8 cellular contexts compared by ENCODE assay signal in the genomic region with DNA sequence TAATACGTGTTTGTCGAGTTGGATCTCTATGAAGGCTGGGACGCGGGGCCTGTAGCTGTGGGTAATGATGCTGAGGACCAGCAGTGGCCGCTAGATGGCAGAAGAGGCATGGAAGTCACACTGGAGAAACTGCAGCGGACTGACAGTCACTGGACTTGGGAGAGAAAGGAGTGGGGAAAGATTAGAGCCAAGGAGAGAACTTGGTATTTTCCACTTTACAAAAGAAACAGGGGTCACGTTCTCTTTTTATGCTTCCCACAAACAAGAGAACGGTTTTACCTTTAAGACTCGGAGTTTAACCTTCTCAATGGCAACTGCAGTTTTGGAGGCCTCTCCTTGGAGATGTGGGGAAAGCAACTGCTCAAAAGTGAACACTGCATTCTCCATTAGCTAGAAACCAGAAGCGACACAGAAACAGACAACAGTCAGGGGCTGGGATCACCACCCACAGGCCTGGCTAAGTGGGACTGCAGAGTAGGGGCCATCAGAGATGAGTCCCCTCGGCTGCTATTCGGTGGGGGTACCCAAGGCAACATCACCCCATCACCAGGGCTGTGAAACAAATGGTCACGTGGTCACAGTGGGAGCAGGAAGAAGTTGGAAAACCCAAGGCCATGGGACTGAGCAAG. TPM values are rescaled to one million over a fixed set of nuclear protein-coding genes. Genes with fewer than 3 reads are reported as not detected.
DNase-seq lines count a peak whose midpoint lies in the region; ATAC-seq, FAIRE-seq and TF ChIP-seq lines count a peak whose summit lies in the region.

No MANE protein-coding gene starts in this region.

- no peak for FAIRE-seq in bronchial epithelial cell (lab: Jason Lieb, UNC)
- peak; percentile 74 for FAIRE-seq in keratinocyte (lab: Jason Lieb, UNC)

- POLR2A ChIA-PET in AG04450 (lab: Yijun Ruan, JAX): interaction anchor here (0.7 to 0.9 kb wide), 3 partner anchors 165 to 381 kb away, joined by 3 read pairs; no protein-coding TSS in a partner anchor
- POLR2A ChIA-PET in WTC11 (lab: Charles Lee): interaction anchor here (0.9 kb wide), 1 partner anchor 169 kb away, joined by 3 read pairs; a partner anchor contains a TSS

- H3K36me3 Mint-ChIP-seq in WTC11: peaks cover under 1% of the 10 kb centered on the region; the same call in 1 of the 2 replicates

- peaks cover 6% of the 10 kb centered on the region; the same call in 1 of the 2 replicates for H3K9me3 Mint-ChIP-seq in WTC11

- no peak overlapping the region for H3K4me3 Mint-ChIP-seq in WTC11

- CTCF ChIA-PET in AG04450 (lab: Charles Lee) (interaction anchor here (0.5 to 5.5 kb wide), 63 partner anchors 9 to 875 kb away, joined by 3 to 315 read pairs (median 4); a partner anchor contains a TSS), WTC11 (lab: Charles Lee) (interaction anchor here (0.5 to 2.9 kb wide), 27 partner anchors 9 to 376 kb away, joined by 3 to 35 read pairs (median 5); a partner anchor contains a TSS)

- H3K27me3 ChIP-seq in AG04450 (ENCODE audit: control insufficient read depth, insufficient read depth, low read length): no peaks in the 10 kb centered on the region
- no peaks in the 10 kb centered on the region for H3K27me3 ChIP-seq in bronchial epithelial cell (ENCODE audit: control insufficient read depth, insufficient read depth, low read length)
- no peaks in the 10 kb centered on the region for H3K27me3 ChIP-seq in keratinocyte (ENCODE audit: control insufficient read depth, extremely low read depth, insufficient read depth, low read length)

- dilution Hi-C loops in keratinocyte (cut with MboI; ENCODE audit: extremely low pct_ligation_motif_present, low sequenced_read_pairs): no loop called here

- H3K9me3 ChIP-seq in AG04450 (ENCODE audit: control insufficient read depth, insufficient read depth, low read length) (no peaks in the 10 kb centered on the region), keratinocyte (ENCODE audit: control insufficient read depth, low read depth, low read length) (no peaks in the 10 kb centered on the region)

- peak; percentile 68 for DNase-seq in AG04450 (ENCODE audit: low read depth, low spot score)
- DNase-seq in NCI-H2196 (lab: John Stamatoyannopoulos, UW; ENCODE audit: unreplicated experiment): peak; percentile 81
- peak; percentile 86 for DNase-seq in WTC11 (ENCODE audit: low spot score)
- peak; percentile 71 for DNase-seq in bronchial epithelial cell (ENCODE audit: low read depth)
- peak; percentile 33 for DNase-seq in keratinocyte (ENCODE audit: low read depth, low spot score)
- peak; percentile 87 for DNase-seq in stimulated activated CD4-positive, alpha-beta T cell treated with anti-CD3 and anti-CD28 coated beads, Interleukin-15, amount 100 ng/mL, for 24 hours

- H3K27me3 Mint-ChIP-seq in WTC11 (ENCODE audit: low read depth): no peaks in the 10 kb centered on the region

- H3K4me2 ChIP-seq in keratinocyte (ENCODE audit: control insufficient read depth, extremely low read depth, insufficient read depth, low read depth, low read length): no peak overlapping the region

- H3K36me3 ChIP-seq in bronchial epithelial cell (ENCODE audit: control insufficient read depth, insufficient read depth, low read length): no peaks in the 10 kb centered on the region
- peaks cover 0 to 7% of the 10 kb centered on the region in 2 experiments for H3K36me3 ChIP-seq in keratinocyte (ENCODE audit: control insufficient read depth in 2 of 2, extremely low read depth in 1 of 2, insufficient read depth in 2 of 2, low read length in 2 of 2)

- no peak overlapping the region for H2AFZ ChIP-seq in keratinocyte (ENCODE audit: control insufficient read depth, low read length)

- ATAC-seq in GM18870 (IDR thresholded peaks at IDR 0.05; ENCODE audit: unreplicated experiment): peak; percentile 93
- ATAC-seq in HG03108 (IDR thresholded peaks at IDR 0.05; ENCODE audit: unreplicated experiment): peak; percentile 85
- ATAC-seq in WTC11: peak; percentile 98

- H3K79me2 ChIP-seq in keratinocyte (ENCODE audit: control insufficient read depth, insufficient read depth, low read length): no peaks in the 10 kb centered on the region

- no peaks in the 10 kb centered on the region for H3K9me1 ChIP-seq in keratinocyte (ENCODE audit: control insufficient read depth, extremely low read depth, insufficient read depth, low read length)

- H3K27ac ChIP-seq in AG04450 (ENCODE audit: low read depth, low read length) (no peak overlapping the region), keratinocyte (ENCODE audit: control insufficient read depth, insufficient read depth, low read length) (no peak overlapping the region)

- no peaks in the 10 kb centered on the region for H3K4me1 ChIP-seq in keratinocyte (ENCODE audit: control insufficient read depth, extremely low read depth, insufficient read depth, low read length)

- peak; percentile 92 for TF ChIP-seq CTCF in AG04450 (IDR thresholded peaks at IDR 0.05; ENCODE audit: low read depth, low read length)
- TF ChIP-seq CTCF in WTC11 (IDR thresholded peaks at IDR 0.05): peak; percentile 80
- TF ChIP-seq CTCF in bronchial epithelial cell (IDR thresholded peaks at IDR 0.05; ENCODE audit: insufficient read depth, low read length, severe bottlenecking): peak; percentile 86
- peak; percentile 87 to 97 (median 91) for TF ChIP-seq CTCF in keratinocyte (optimal IDR thresholded peaks at IDR 0.05 in 1 of 3, IDR thresholded peaks at IDR 0.05 in 1 of 3, conservative IDR thresholded peaks at IDR 0.05 in 1 of 3; ENCODE audit: extremely low read depth in 1 of 3, insufficient read depth in 2 of 3, low read length in 3 of 3)

- no peaks in the 10 kb centered on the region for H4K20me1 ChIP-seq in keratinocyte (ENCODE audit: control insufficient read depth, extremely low read depth, insufficient read depth, low read length)

- no peak overlapping the region for H3K4me3 ChIP-seq in AG04450 (ENCODE audit: low read depth, low read length)
- no peak overlapping the region for H3K4me3 ChIP-seq in bronchial epithelial cell (ENCODE audit: low read depth, low read length)
- no peak overlapping the region for H3K4me3 ChIP-seq in keratinocyte (ENCODE audit: control insufficient read depth in 2 of 3, extremely low read depth in 1 of 3, insufficient read depth in 2 of 3, low read depth in 1 of 3, low read length in 3 of 3)

- H3K9ac ChIP-seq in keratinocyte (ENCODE audit: control insufficient read depth, extremely low read depth, insufficient read depth, low read length): no peak overlapping the region

- H3K4me1 Mint-ChIP-seq in WTC11: peaks cover 3% of the 10 kb centered on the region; the same call in 1 of the 2 replicates

- no peak overlapping the region for H3K27ac Mint-ChIP-seq in WTC11

TF ChIP-seq in WTC11, 78 proteins besides CTCF, POLR2A, EP300 and RAD21 (continues in another document):
- TF ChIP-seq ZNF263 (CRISPR knock-in tag; IDR thresholded peaks at IDR 0.05; ENCODE audit: low read depth): no peak
- no peak for TF ChIP-seq FOXJ3 (CRISPR knock-in tag; IDR thresholded peaks at IDR 0.05; ENCODE audit: borderline replicate concordance)
- TF ChIP-seq, protein P1, sequence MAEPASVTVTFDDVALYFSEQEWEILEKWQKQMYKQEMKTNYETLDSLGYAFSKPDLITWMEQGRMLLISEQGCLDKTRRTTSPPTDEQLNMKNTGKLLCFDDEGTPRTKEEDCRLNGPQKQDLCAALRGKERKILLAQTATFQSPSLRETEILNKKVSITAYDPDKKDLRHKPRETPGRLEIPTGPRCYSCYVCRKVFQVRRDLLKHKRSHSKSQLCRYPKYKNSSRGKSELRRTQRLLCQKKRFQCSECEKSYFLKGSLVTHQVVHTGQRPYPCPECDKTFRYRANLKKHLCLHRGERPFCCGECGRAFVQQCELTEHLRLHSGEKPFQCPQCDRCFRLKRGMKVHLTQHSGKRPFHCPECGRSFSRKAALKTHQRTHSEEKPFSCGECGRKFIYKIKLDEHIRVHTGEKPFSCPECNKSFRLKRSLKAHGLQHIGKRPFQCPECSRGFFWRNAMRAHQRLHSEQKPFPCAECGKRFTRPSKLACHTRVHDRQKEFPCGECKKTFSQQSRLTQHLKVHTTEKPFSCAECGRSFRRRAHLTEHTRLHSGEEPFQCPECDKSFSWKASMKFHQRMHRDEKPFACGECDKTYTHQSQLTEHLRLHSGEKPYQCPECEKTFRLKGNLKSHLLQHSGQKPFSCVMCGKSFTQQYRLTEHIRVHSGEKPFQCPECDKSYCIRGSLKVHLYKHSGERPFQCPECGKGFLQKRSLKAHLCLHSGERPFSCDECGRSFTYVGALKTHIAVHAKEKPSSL (CRISPR knock-in tag; conservative IDR thresholded peaks at IDR 0.05): no peak
- TF ChIP-seq, protein P2, sequence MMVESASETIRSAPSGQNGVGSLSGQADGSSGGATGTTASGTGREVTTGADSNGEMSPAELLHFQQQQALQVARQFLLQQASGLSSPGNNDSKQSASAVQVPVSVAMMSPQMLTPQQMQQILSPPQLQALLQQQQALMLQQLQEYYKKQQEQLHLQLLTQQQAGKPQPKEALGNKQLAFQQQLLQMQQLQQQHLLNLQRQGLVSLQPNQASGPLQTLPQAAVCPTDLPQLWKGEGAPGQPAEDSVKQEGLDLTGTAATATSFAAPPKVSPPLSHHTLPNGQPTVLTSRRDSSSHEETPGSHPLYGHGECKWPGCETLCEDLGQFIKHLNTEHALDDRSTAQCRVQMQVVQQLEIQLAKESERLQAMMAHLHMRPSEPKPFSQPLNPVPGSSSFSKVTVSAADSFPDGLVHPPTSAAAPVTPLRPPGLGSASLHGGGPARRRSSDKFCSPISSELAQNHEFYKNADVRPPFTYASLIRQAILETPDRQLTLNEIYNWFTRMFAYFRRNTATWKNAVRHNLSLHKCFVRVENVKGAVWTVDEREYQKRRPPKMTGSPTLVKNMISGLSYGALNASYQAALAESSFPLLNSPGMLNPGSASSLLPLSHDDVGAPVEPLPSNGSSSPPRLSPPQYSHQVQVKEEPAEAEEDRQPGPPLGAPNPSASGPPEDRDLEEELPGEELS (CRISPR knock-in tag; IDR thresholded peaks at IDR 0.05): no peak
- no peak for TF ChIP-seq TP53 (CRISPR knock-in tag; IDR thresholded peaks at IDR 0.05)

RNA-seq across cellular contexts. Expression of a gene that starts 51.1 kb away (rescaled TPM):
- polyA plus RNA-seq in AG04450 (2011; rRNA removed) (19.2 and 26.1 TPM in 2 replicates), keratinocyte (22.5 to 23.6 TPM (median 22.8 TPM) in 3 replicates)
- 63.6 and 76.5 TPM in 2 replicates for polyA minus RNA-seq in AG04450 (2011; rRNA and poly(A)+ RNA removed)
- total RNA-seq in WTC11 (2021) (10.6 to 13.8 TPM (median 10.6 TPM) in 3 replicates), bronchial epithelial cell (32.1 and 54.2 TPM in 2 replicates)
- 21.7 TPM for polyA plus RNA-seq in keratinocyte (2011; ENCODE audit: low read depth)
- 5.0 and 9.4 TPM in 2 replicates for polyA plus RNA-seq in keratinocyte (2011; cell fraction: cytosol; rRNA removed)
- 27.9 and 37.4 TPM in 2 replicates for polyA plus RNA-seq in keratinocyte (2011; cell fraction: nucleus; rRNA removed)
- 11.3 and 13.9 TPM in 2 replicates for polyA plus RNA-seq in keratinocyte (2012; ENCODE audit: low replicate concordance)
- polyA minus RNA-seq in keratinocyte: 12.3 to 104 TPM (median 63.0 TPM) in 3 replicates
- polyA minus RNA-seq in keratinocyte (2011; cell fraction: cytosol; rRNA and poly(A)+ RNA removed): 18.6 TPM
- 29.1 and 118 TPM in 2 replicates for polyA minus RNA-seq in keratinocyte (2011; cell fraction: nucleus; rRNA and poly(A)+ RNA removed)

Comparison
In these comparisons a context has a peak if more than half of its experiments do, and no peak if none do; other contexts are left out.
1. DNase-seq: peak in every context shown above with its lines; median percentile 87 in stimulated activated CD4-positive, alpha-beta T cell treated with anti-CD3 and anti-CD28 coated beads, Interleukin-15, amount 100 ng/mL, for 24 hours; 86 in WTC11; 81 in NCI-H2196; 71 in bronchial epithelial cell; 68 in AG04450; 33 in keratinocyte.